Comparison of ENCODE assay signal across 8 cellular contexts in the genomic region with DNA sequence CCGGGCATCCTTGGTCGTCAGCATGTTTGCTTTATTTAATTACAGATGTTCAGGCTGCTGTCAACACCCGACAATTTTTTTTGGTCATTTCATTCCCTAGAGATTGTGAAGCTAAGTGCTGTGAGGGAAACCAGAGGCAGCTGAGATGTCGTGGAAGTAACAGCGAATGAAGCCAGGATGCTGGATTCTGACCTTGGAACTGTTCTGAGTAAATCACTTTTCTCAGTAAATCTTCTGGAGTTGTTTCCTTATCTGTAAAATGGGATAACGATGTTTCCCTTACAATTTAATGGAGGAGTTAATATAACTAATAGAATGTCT. TPM values are rescaled to one million over a fixed set of nuclear protein-coding genes. Genes with fewer than 3 reads are reported as not detected.
DNase-seq lines count a peak whose midpoint lies in the region; ATAC-seq and TF ChIP-seq lines count a peak whose summit lies in the region.

No MANE protein-coding gene starts in this region.

- H3K4me3 ChIP-seq in GM12875 (ENCODE audit: low read depth, low read length): peak overlapping the region; percentile 97

- peak overlapping the region; percentile 97 for H3K27ac Mint-ChIP-seq in mesothelial cell of epicardium

- no peaks in the 10 kb centered on the region for H3K36me3 Mint-ChIP-seq in mesothelial cell of epicardium

- TF ChIP-seq CTCF in GM12875 (IDR thresholded peaks at IDR 0.05; ENCODE audit: borderline replicate concordance, insufficient read depth, low read depth, low read length) (no peak), mesothelial cell of epicardium (IDR thresholded peaks at IDR 0.05; ENCODE audit: unreplicated experiment) (no peak)

- H3K9me3 Mint-ChIP-seq in mesothelial cell of epicardium: no peaks in the 10 kb centered on the region

- ATAC-seq in HG02885 (IDR thresholded peaks at IDR 0.05; ENCODE audit: poor library complexity, unreplicated experiment): peak; percentile 7

- H3K27me3 Mint-ChIP-seq in mesothelial cell of epicardium (ENCODE audit: low read depth): no peaks in the 10 kb centered on the region

- peak; percentile 53 for DNase-seq in amniotic epithelial cell (ENCODE audit: low read depth)
- no peak for DNase-seq in mesothelial cell of epicardium (ENCODE audit: low spot score in 2 of 2, unreplicated experiment in 2 of 2)
- DNase-seq in NCI-H1092 (lab: John Stamatoyannopoulos, UW): no peak
- no peak for DNase-seq in NCI-H2171 treated with DMSO at 0.1 percent for 48 hours (lab: John Stamatoyannopoulos, UW)
- DNase-seq in GF-D8 (lab: John Stamatoyannopoulos, UW): no peak
- DNase-seq in activated CD8-positive, alpha-beta memory T cell treated with anti-CD3 and anti-CD28 coated beads for 24 hours: no peak

- peak overlapping the region; percentile 98 for H3K4me3 Mint-ChIP-seq in mesothelial cell of epicardium

- peaks cover 23% of the 10 kb centered on the region for H3K4me1 Mint-ChIP-seq in mesothelial cell of epicardium

RNA-seq across cellular contexts. Expression of gene CKAP5, which starts 0.4 kb away (rescaled TPM):
- total RNA-seq in mesothelial cell of epicardium: 115 to 125 TPM (median 120 TPM) in 3 replicates
